In genomic region chr19:1512671-1513491, GRCh38 we compare ENCODE assay signal across 8 cellular contexts. TPM values are rescaled to one million over a fixed set of nuclear protein-coding genes. Genes with fewer than 3 reads are reported as not detected.
DNase-seq lines count a peak whose midpoint lies in the region; ATAC-seq and TF ChIP-seq lines count a peak whose summit lies in the region.

TSS of gene ADAMTSL5 (minus strand) at chr19:1513019. CDS start at chr19:1510943, 2,076 bp downstream.

- H2AFZ ChIP-seq in GM23338 = no peak within 1 kb of the TSS

- H3K4me1 ChIP-seq in GM23338 (ENCODE audit: insufficient read depth) (no peaks in the 10 kb centered on the region), iPS-15b (ENCODE audit: control insufficient read depth, insufficient read depth, low read length) (peaks cover 2% of the 10 kb centered on the region)

- no peak within 1 kb of the TSS for H3K27ac Mint-ChIP-seq in GM23338
- no peak within 1 kb of the TSS for H3K27ac Mint-ChIP-seq in activated naive CD8-positive, alpha-beta T cell treated with anti-CD3 and anti-CD28 coated beads, Interleukin-2, amount 10 ng/mL, durations not matched to agents 7 days and 5 days

- POLR2A ChIA-PET in activated naive CD8-positive, alpha-beta T cell treated with anti-CD3 and anti-CD28 coated beads, Interleukin-2, amount 10 ng/mL, durations not matched to agents 7 days and 5 days (lab: Charles Lee) = no interaction called here

- peaks cover 2% of the 10 kb centered on the region; the same call in 2 of the 3 replicates for H3K9me3 Mint-ChIP-seq in GM23338
- H3K9me3 Mint-ChIP-seq in activated naive CD8-positive, alpha-beta T cell treated with anti-CD3 and anti-CD28 coated beads, Interleukin-2, amount 10 ng/mL, durations not matched to agents 7 days and 5 days = no peaks in the 10 kb centered on the region

- no peak within 1 kb of the TSS for H3K27ac ChIP-seq in GM23338 (ENCODE audit: low read depth)

- no peaks in the 10 kb centered on the region for H3K36me3 Mint-ChIP-seq in GM23338 (ENCODE audit: low read depth)
- no peaks in the 10 kb centered on the region for H3K36me3 Mint-ChIP-seq in activated naive CD8-positive, alpha-beta T cell treated with anti-CD3 and anti-CD28 coated beads, Interleukin-2, amount 10 ng/mL, durations not matched to agents 7 days and 5 days

- H3K9me3 ChIP-seq in iPS-15b (ENCODE audit: control insufficient read depth, insufficient read depth, low read length) = no peaks in the 10 kb centered on the region

- DNase-seq in GM23338 (ENCODE audit: low spot score) (peak; percentile 69), SKM-1 (lab: John Stamatoyannopoulos, UW; ENCODE audit: unreplicated experiment) (peak; percentile 25), retina (no peak)
- DNase-seq in activated naive CD8-positive, alpha-beta T cell treated with anti-CD3 and anti-CD28 coated beads, Interleukin-2, amount 10 ng/mL, durations not matched to agents 7 days and 5 days = peak; percentile 81
- peak; percentile 36 to 70 for DNase-seq in stimulated activated CD4-positive, alpha-beta T cell treated with anti-CD3 and anti-CD28 coated beads, Interleukin-1b, Interleukin-23, amount 100 ng/mL, for 4 hours (ENCODE audit: low read depth in 2 of 2)

- no peak within 1 kb of the TSS for H3K9ac ChIP-seq in iPS-15b (ENCODE audit: low read depth, low read length)

- peaks cover 9% of the 10 kb centered on the region; the same call in 1 of the 2 replicates for H3F3A ChIP-seq in GM23338 (replicated peaks; ENCODE audit: low read depth)

- H3K27me3 ChIP-seq in GM23338 (ENCODE audit: insufficient read depth) (peaks cover 8% of the 10 kb centered on the region; the same call in 1 of the 2 replicates), iPS-15b (ENCODE audit: control insufficient read depth, insufficient read depth, low read length) (peaks cover 14% of the 10 kb centered on the region)

- peak; percentile 44 for ATAC-seq in GM23338
- peak; percentile 87 for ATAC-seq in activated naive CD8-positive, alpha-beta T cell treated with anti-CD3 and anti-CD28 coated beads, Interleukin-2, amount 10 ng/mL, durations not matched to agents 7 days and 5 days (ENCODE audit: low read depth)
- no peak for ATAC-seq in GM21717 (IDR thresholded peaks at IDR 0.05; ENCODE audit: unreplicated experiment)
- ATAC-seq in HG03095 (IDR thresholded peaks at IDR 0.05; ENCODE audit: unreplicated experiment) = no peak

- H4K20me1 ChIP-seq in GM23338 (replicated peaks; ENCODE audit: insufficient read depth) = no peaks in the 10 kb centered on the region

- no peaks in the 10 kb centered on the region for H3K9me2 ChIP-seq in GM23338 (ENCODE audit: insufficient read depth)

- peak in 1 of 2 experiments; percentile 40; a peak in 2 of 4 replicates for TF ChIP-seq CTCF in GM23338 (conservative IDR thresholded peaks at IDR 0.05; ENCODE audit: low read depth in 2 of 2)

- H3K4me3 Mint-ChIP-seq in GM23338 = peak within 1 kb of the TSS; percentile 53
- H3K4me3 Mint-ChIP-seq in activated naive CD8-positive, alpha-beta T cell treated with anti-CD3 and anti-CD28 coated beads, Interleukin-2, amount 10 ng/mL, durations not matched to agents 7 days and 5 days = peak within 1 kb of the TSS; percentile 64

- peaks cover 21% of the 10 kb centered on the region for H3K27me3 Mint-ChIP-seq in GM23338 (ENCODE audit: insufficient read depth, low read depth, poor library complexity)
- peaks cover 20% of the 10 kb centered on the region for H3K27me3 Mint-ChIP-seq in activated naive CD8-positive, alpha-beta T cell treated with anti-CD3 and anti-CD28 coated beads, Interleukin-2, amount 10 ng/mL, durations not matched to agents 7 days and 5 days

- no peaks in the 10 kb centered on the region for H3K79me2 ChIP-seq in GM23338 (replicated peaks; ENCODE audit: insufficient read depth)

- no peaks in the 10 kb centered on the region; the same call in 2 of the 3 replicates for H3K4me1 Mint-ChIP-seq in GM23338
- H3K4me1 Mint-ChIP-seq in activated naive CD8-positive, alpha-beta T cell treated with anti-CD3 and anti-CD28 coated beads, Interleukin-2, amount 10 ng/mL, durations not matched to agents 7 days and 5 days = peaks cover 9% of the 10 kb centered on the region

- H3K4me3 ChIP-seq in GM23338 (peak within 1 kb of the TSS; percentile 53), iPS-15b (ENCODE audit: low read depth, low read length) (peak within 1 kb of the TSS; percentile 35)

- no peaks in the 10 kb centered on the region for H3K36me3 ChIP-seq in GM23338 (ENCODE audit: insufficient read depth)
- no peaks in the 10 kb centered on the region for H3K36me3 ChIP-seq in iPS-15b (ENCODE audit: control insufficient read depth, insufficient read depth, low read length)

- peak within 1 kb of the TSS; percentile 69; the same call in 1 of the 2 replicates for H3K4me2 ChIP-seq in GM23338

TF ChIP-seq in GM23338, 12 proteins besides CTCF, POLR2A, EP300 and RAD21:
- no peak for TF ChIP-seq POLR2AphosphoS5 (IDR thresholded peaks at IDR 0.05; ENCODE audit: low read depth)
- no peak for TF ChIP-seq ZNF114 (CRISPR knock-in tag; IDR thresholded peaks at IDR 0.05)
- no peak for TF ChIP-seq CREB1 (CRISPR knock-in tag; IDR thresholded peaks at IDR 0.05; ENCODE audit: low read depth)
- TF ChIP-seq NANOG (IDR thresholded peaks at IDR 0.05; ENCODE audit: borderline replicate concordance) = no peak
- no peak for TF ChIP-seq ZNF331 (CRISPR knock-in tag; IDR thresholded peaks at IDR 0.05; ENCODE audit: low read depth)
- no peak for TF ChIP-seq STAT1 (IDR thresholded peaks at IDR 0.05; ENCODE audit: unreplicated experiment)
- TF ChIP-seq ZNF462 (CRISPR knock-in tag; IDR thresholded peaks at IDR 0.05) = no peak

RNA-seq across cellular contexts. Expression of gene ADAMTSL5, which starts in this region (rescaled TPM):
- 0.10 TPM in 1 of 2 replicates, not detected in the other for total RNA-seq in GM23338 (2014; rRNA removed; shearing (Covaris generic))
- 0.70 and 0.97 TPM in 2 replicates for polyA plus RNA-seq in GM23338 (2016; fragmentation: Nextera tagmentation; extraction: Ambion mirVana)
- total RNA-seq in activated naive CD8-positive, alpha-beta T cell treated with anti-CD3 and anti-CD28 coated beads, Interleukin-2, amount 10 ng/mL, durations not matched to agents 7 days and 5 days = 1 to 10 TPM; 1.8 to 2.1 TPM

Comparison
In these comparisons a context has a peak if more than half of its experiments do, and no peak if none do; other contexts are left out.
1. Peak in DNase-seq, ATAC-seq, H3K4me3 ChIP-seq and H3K4me2 ChIP-seq in GM23338; RNA of the gene not detected or under 1 TPM.